Comparison of ENCODE assay signal across 10 cellular contexts in the genomic region with DNA sequence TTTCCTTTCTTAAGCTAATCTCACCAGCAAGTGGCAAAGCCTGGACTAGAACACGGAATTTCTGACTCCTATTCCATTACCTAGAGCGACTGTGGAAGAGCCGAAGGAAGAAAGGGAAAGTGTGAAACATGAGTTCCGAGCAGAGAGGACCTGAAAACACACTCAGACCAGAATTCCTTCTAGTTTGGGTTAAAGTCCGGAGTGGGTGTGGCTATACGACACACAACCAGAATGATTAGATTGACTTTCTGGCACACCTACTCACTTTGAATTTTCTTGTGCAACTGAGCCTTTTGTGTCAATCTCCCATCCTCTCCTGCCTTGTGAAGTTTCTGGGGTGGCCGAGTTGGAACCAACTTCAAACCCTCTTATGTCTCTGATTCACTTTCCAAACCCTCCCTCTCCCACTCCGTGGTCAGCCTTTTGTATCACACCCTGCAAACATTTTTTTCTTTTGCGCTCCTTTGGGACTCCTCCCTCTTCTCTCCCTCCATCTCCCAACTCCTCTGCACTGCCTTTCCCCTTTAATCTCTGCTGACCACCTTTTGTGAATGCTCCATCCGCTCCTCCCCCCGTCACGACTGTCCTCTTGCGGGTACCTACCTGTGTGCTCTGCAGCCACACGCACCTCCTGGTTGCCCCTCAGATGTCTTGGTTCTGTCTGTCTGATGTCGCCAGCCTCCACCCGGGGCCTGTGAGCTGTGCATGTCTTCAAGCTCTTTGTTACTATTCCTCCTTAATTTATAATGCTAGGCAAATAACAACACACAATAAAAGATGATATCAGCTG.
DNase-seq lines count a peak whose midpoint lies in the region; ATAC-seq, FAIRE-seq and TF ChIP-seq lines count a peak whose summit lies in the region.
"Had no signal": no experiment of that assay in that cellular context is flagged by ENCODE, and none has a peak within 500 bp of the region (broad histone marks: within the 10 kb centered on the region; RNA-seq: fewer than 3 reads in every experiment).

No MANE protein-coding gene starts in this region.

- no peak overlapping the region for H3K27ac Mint-ChIP-seq in H9
- H3K27ac Mint-ChIP-seq in natural killer cell treated with Interleukin-12 subunit alpha and Interleukin-12 subunit beta and Interleukin-15 and Interleukin-18, amount 100 ng/mL, for 72 hours = no peak overlapping the region

- H2BK15ac ChIP-seq in H9 (ENCODE audit: low read depth, low read length) = no peak overlapping the region; the same call in 1 of the 2 replicates

- ATAC-seq in natural killer cell treated with Interleukin-12 subunit alpha and Interleukin-12 subunit beta and Interleukin-15 and Interleukin-18, amount 100 ng/mL, for 72 hours = no peak

- TF ChIP-seq CTCF in H9 (conservative IDR thresholded peaks at IDR 0.05) (no peak), astrocyte of the spinal cord (IDR thresholded peaks at IDR 0.05; ENCODE audit: low read depth, low read length) (no peak), keratinocyte (optimal IDR thresholded peaks at IDR 0.05 in 1 of 3, IDR thresholded peaks at IDR 0.05 in 1 of 3, conservative IDR thresholded peaks at IDR 0.05 in 1 of 3; ENCODE audit: extremely low read depth in 1 of 3, insufficient read depth in 2 of 3, low read length in 3 of 3) (no peak)

- H3K4me2 ChIP-seq in H9 (ENCODE audit: insufficient read depth, insufficient read length, low read length) = peak overlapping the region; percentile 38
- peak overlapping the region; percentile 71 for H3K4me2 ChIP-seq in keratinocyte (ENCODE audit: control insufficient read depth, extremely low read depth, insufficient read depth, low read depth, low read length)

- dilution Hi-C loops in keratinocyte (cut with MboI; ENCODE audit: extremely low pct_ligation_motif_present, low sequenced_read_pairs) = no loop called here

- no peaks in the 10 kb centered on the region for H3K9me1 ChIP-seq in keratinocyte (ENCODE audit: control insufficient read depth, extremely low read depth, insufficient read depth, low read length)

- H4K20me1 ChIP-seq in H9 (ENCODE audit: control insufficient read depth, insufficient read depth, insufficient read length) = no peaks in the 10 kb centered on the region
- no peaks in the 10 kb centered on the region for H4K20me1 ChIP-seq in keratinocyte (ENCODE audit: control insufficient read depth, extremely low read depth, insufficient read depth, low read length)

- H3K79me2 ChIP-seq in H9 (ENCODE audit: insufficient read depth, low read length) = no peaks in the 10 kb centered on the region
- peaks cover 20% of the 10 kb centered on the region for H3K79me2 ChIP-seq in keratinocyte (ENCODE audit: control insufficient read depth, insufficient read depth, low read length)

- H3K27ac ChIP-seq in H9 (ENCODE audit: insufficient read length, low read depth, low read length) (no peak overlapping the region), keratinocyte (ENCODE audit: control insufficient read depth, insufficient read depth, low read length) (peak overlapping the region; percentile 58), stomach smooth muscle (ENCODE audit: low read length) (peak overlapping the region; percentile 55)
- H3K27ac ChIP-seq: cardiac muscle cell had no signal

- no peak overlapping the region for H3K56ac ChIP-seq in H9 (ENCODE audit: insufficient read length, low read depth, low read length)

- no CpG with 5 or more reads among the region's 16 CpGs for WGBS in H9 (ENCODE audit: extremely low coverage, insufficient read length, low lambda C conversion rate)

- H3K23me2 ChIP-seq in H9 (ENCODE audit: insufficient read length, low read depth, low read length, poor library complexity, severe bottlenecking) = peaks cover 4% of the 10 kb centered on the region

- H2AFZ ChIP-seq in H9 (ENCODE audit: low read length) (peak overlapping the region; percentile 43), keratinocyte (ENCODE audit: control insufficient read depth, low read length) (peak overlapping the region; percentile 44)

- no peak overlapping the region for H3K18ac ChIP-seq in H9 (ENCODE audit: insufficient read length, low read depth, low read length)

- no peak overlapping the region for H4K91ac ChIP-seq in H9 (ENCODE audit: insufficient read length, low read depth, low read length)

- no peak overlapping the region for H4K8ac ChIP-seq in H9 (replicated peaks; ENCODE audit: insufficient read length, low read depth, low read length)

- H3K36me3 Mint-ChIP-seq in H9 (ENCODE audit: insufficient read depth in 1 of 3, low read depth in 3 of 3) = no peaks in the 10 kb centered on the region
- H3K36me3 Mint-ChIP-seq in natural killer cell treated with Interleukin-12 subunit alpha and Interleukin-12 subunit beta and Interleukin-15 and Interleukin-18, amount 100 ng/mL, for 72 hours = no peaks in the 10 kb centered on the region

- H3K4ac ChIP-seq in H9 (ENCODE audit: low read depth, low read length) = no peak overlapping the region

- H3K9ac ChIP-seq in H9 (ENCODE audit: extremely low read depth, insufficient read length, low read length) = no peak overlapping the region
- peak overlapping the region; percentile 66 for H3K9ac ChIP-seq in keratinocyte (ENCODE audit: control insufficient read depth, extremely low read depth, insufficient read depth, low read length)
- peak overlapping the region; percentile 73 to 79 for H3K9ac ChIP-seq in stomach smooth muscle (ENCODE audit: low read length in 2 of 2)

- H3K36me3 ChIP-seq in keratinocyte (ENCODE audit: control insufficient read depth in 2 of 2, extremely low read depth in 1 of 2, insufficient read depth in 2 of 2, low read length in 2 of 2) = no peaks in the 10 kb centered on the region
- H3K36me3 ChIP-seq in stomach smooth muscle (ENCODE audit: control insufficient read depth in 2 of 2, insufficient read depth in 2 of 2, low read length in 2 of 2) = no peaks in the 10 kb centered on the region
- H3K36me3 ChIP-seq: cardiac muscle cell had no signal

- H2AK5ac ChIP-seq in H9 (ENCODE audit: insufficient read length, low read length) = no peak overlapping the region

- peaks cover 9 to 12% of the 10 kb centered on the region in 2 experiments for H3K4me1 Mint-ChIP-seq in H9
- H3K4me1 Mint-ChIP-seq in natural killer cell treated with Interleukin-12 subunit alpha and Interleukin-12 subunit beta and Interleukin-15 and Interleukin-18, amount 100 ng/mL, for 72 hours (ENCODE audit: low read depth in 2 of 2) = peaks cover 0 to 4% of the 10 kb centered on the region in 2 donors

- H2BK12ac ChIP-seq in H9 (ENCODE audit: insufficient read length, low read depth, low read length) = no peak overlapping the region

- H3K9me3 ChIP-seq in H9 (ENCODE audit: control insufficient read depth, low read depth, low read length) = no peaks in the 10 kb centered on the region
- no peaks in the 10 kb centered on the region for H3K9me3 ChIP-seq in keratinocyte (ENCODE audit: control insufficient read depth, low read depth, low read length)
- no peaks in the 10 kb centered on the region for H3K9me3 ChIP-seq in stomach smooth muscle (ENCODE audit: control insufficient read depth in 2 of 2, low read length in 2 of 2)

- H3K9me3 Mint-ChIP-seq in H9 = no peaks in the 10 kb centered on the region
- no peaks in the 10 kb centered on the region for H3K9me3 Mint-ChIP-seq in natural killer cell treated with Interleukin-12 subunit alpha and Interleukin-12 subunit beta and Interleukin-15 and Interleukin-18, amount 100 ng/mL, for 72 hours

- no peak overlapping the region for H2BK120ac ChIP-seq in H9 (ENCODE audit: low read depth, low read length, poor library complexity, severe bottlenecking)

- no peak overlapping the region for H3T11ph ChIP-seq in H9 (ENCODE audit: low read length)

- no peak overlapping the region; a peak in 1 of 5 replicates for H3K4me3 Mint-ChIP-seq in H9
- no peak overlapping the region for H3K4me3 Mint-ChIP-seq in natural killer cell treated with Interleukin-12 subunit alpha and Interleukin-12 subunit beta and Interleukin-15 and Interleukin-18, amount 100 ng/mL, for 72 hours

- H2BK20ac ChIP-seq in H9 (ENCODE audit: low read depth, low read length, poor library complexity, severe bottlenecking) = no peak overlapping the region

- in situ Hi-C loops in astrocyte of the spinal cord (cut with HindIII; ENCODE audit: low sequenced_read_pairs) = no loop called here

- H3K4me3 ChIP-seq in astrocyte of the spinal cord (ENCODE audit: low read depth, low read length) (peak overlapping the region; percentile 55), keratinocyte (ENCODE audit: control insufficient read depth in 2 of 3, extremely low read depth in 1 of 3, insufficient read depth in 2 of 3, low read depth in 1 of 3, low read length in 3 of 3) (peak overlapping the region; percentile 14 to 69 (median 65)), stomach smooth muscle (ENCODE audit: low read length in 2 of 2) (peak overlapping the region; percentile 81 to 87)
- H3K4me3 ChIP-seq: cardiac muscle cell had no signal

- no peak overlapping the region for H2BK5ac ChIP-seq in H9 (ENCODE audit: insufficient read length, low read length)

- no peaks in the 10 kb centered on the region for H3K79me1 ChIP-seq in H9 (ENCODE audit: insufficient read depth, low read depth, low read length, poor library complexity, severe bottlenecking)

- DNase-seq in H9 = peak; percentile 37
- peak; percentile 90 for DNase-seq in astrocyte of the spinal cord (ENCODE audit: low read depth, low spot score)
- no peak for DNase-seq in keratinocyte (ENCODE audit: low read depth, low spot score)
- no peak for DNase-seq in activated CD4-positive, CD25-positive, alpha-beta regulatory T cell treated with anti-CD3 and anti-CD28 coated beads, Interleukin-2, amount 50 U/mL, for 72 hours
- DNase-seq in HuH-7.5 (ENCODE audit: low spot score) = no peak
- DNase-seq in natural killer cell treated with Interleukin-12 subunit alpha and Interleukin-12 subunit beta and Interleukin-15 and Interleukin-18, amount 100 ng/mL, for 72 hours (ENCODE audit: low spot score) = no peak
- no peak for DNase-seq in activated gamma-delta T cell (lab: John Stamatoyannopoulos, UW)
- DNase-seq: NCI-H510A had no signal

- H3K27me3 ChIP-seq in H9 (ENCODE audit: insufficient read depth, low read length) (no peaks in the 10 kb centered on the region), keratinocyte (ENCODE audit: control insufficient read depth, extremely low read depth, insufficient read depth, low read length) (no peaks in the 10 kb centered on the region), stomach smooth muscle (ENCODE audit: control insufficient read depth in 1 of 2, insufficient read depth in 2 of 2, low read length in 2 of 2) (no peaks in the 10 kb centered on the region)
- H3K27me3 ChIP-seq: cardiac muscle cell had no signal

- no peaks in the 10 kb centered on the region for H3K4me1 ChIP-seq in H9 (ENCODE audit: insufficient read depth, low read length)
- H3K4me1 ChIP-seq in keratinocyte (ENCODE audit: control insufficient read depth, extremely low read depth, insufficient read depth, low read length) = peaks cover 29% of the 10 kb centered on the region
- peaks cover 23% of the 10 kb centered on the region for H3K4me1 ChIP-seq in stomach smooth muscle (ENCODE audit: control insufficient read depth, insufficient read depth, low read length)

- H3K27me3 Mint-ChIP-seq in H9 (ENCODE audit: low read depth) = peaks cover 9% of the 10 kb centered on the region
- H3K27me3 Mint-ChIP-seq in natural killer cell treated with Interleukin-12 subunit alpha and Interleukin-12 subunit beta and Interleukin-15 and Interleukin-18, amount 100 ng/mL, for 72 hours = peaks cover 35 to 50% of the 10 kb centered on the region in 2 donors

- FAIRE-seq in keratinocyte (lab: Jason Lieb, UNC) = peak; percentile 92

- no peak overlapping the region for H3K23ac ChIP-seq in H9 (ENCODE audit: insufficient read length, low read depth, low read length)

- H4K5ac ChIP-seq in H9 (ENCODE audit: insufficient read length, low read depth, low read length) = peak overlapping the region; percentile 33

- no peak overlapping the region for H3K14ac ChIP-seq in H9 (ENCODE audit: insufficient read depth, low read length)

Comparison
In these comparisons a context has a peak if more than half of its experiments do, and no peak if none do; other contexts are left out.
1. DNase-seq: peak in H9 (single experiment) and astrocyte of the spinal cord (single experiment); none in keratinocyte (single experiment), activated CD4-positive, CD25-positive, alpha-beta regulatory T cell treated with anti-CD3 and anti-CD28 coated beads, Interleukin-2, amount 50 U/mL, for 72 hours (single experiment), HuH-7.5 (single experiment), natural killer cell treated with Interleukin-12 subunit alpha and Interleukin-12 subunit beta and Interleukin-15 and Interleukin-18, amount 100 ng/mL, for 72 hours (single experiment) and activated gamma-delta T cell (single experiment).
2. Peak in every context shown above with its lines, with median percentiles within 50 percentile points of each other: H3K4me3 ChIP-seq.